In the genomic region with DNA sequence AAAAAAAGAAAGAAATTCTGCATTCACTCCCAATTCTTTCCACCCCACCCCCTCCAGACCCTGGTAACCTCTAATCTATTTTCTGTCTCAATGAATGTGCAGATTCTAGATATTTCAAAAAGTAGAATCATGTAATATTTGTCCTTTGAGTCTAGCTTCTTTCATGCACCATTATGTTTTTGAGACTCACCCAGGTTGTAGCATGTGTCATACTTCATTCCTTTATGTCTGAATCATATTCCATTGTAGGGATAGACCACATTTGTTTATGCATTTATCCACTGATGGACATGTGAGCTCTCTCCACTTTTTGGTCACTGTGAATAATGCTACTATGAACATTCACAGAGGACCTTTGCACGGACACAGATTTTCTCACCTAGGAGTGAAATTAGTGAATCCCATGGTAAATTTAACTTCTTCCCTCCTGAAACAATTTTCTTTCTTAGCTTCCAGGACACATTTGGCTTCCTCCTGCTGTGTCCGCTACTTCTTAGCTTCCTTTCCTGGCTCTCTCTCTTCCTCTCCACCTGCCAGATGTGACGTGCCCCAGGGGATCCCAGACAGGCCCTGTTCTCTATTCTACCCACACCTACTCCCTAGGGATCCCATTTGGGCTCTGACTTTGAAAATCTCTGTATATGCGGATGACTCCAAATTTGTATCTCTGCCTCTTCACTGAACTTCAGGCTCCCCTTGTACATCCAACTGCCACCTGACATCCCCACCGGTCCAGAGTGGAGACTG, we compare ENCODE assay signal across 10 cellular contexts. TPM values are rescaled to one million over a fixed set of nuclear protein-coding genes. Genes with fewer than 3 reads are reported as not detected.
DNase-seq lines count a peak whose midpoint lies in the region; ATAC-seq lines count a peak whose summit lies in the region.
"Had no signal": no experiment of that assay in that cellular context is flagged by ENCODE, and none has a peak within 500 bp of the region (broad histone marks: within the 10 kb centered on the region; RNA-seq: fewer than 3 reads in every experiment).

No MANE protein-coding gene starts in this region.

- H3K36me3 ChIP-seq in ACC112 (ENCODE audit: insufficient read depth, low read length) (no peaks in the 10 kb centered on the region), adipocyte (ENCODE audit: control insufficient read depth, insufficient read depth, low read length, severe bottlenecking) (no peaks in the 10 kb centered on the region)

- H3K27ac ChIP-seq in ACC112 (ENCODE audit: low read depth, low read length) = peak overlapping the region; percentile 21; the same call in 1 of the 2 replicates

- H3K4me3 ChIP-seq in ACC112 (ENCODE audit: low read depth, low read length) (no peak overlapping the region), adipocyte (ENCODE audit: low read length) (peak overlapping the region; percentile 0)

- no peaks in the 10 kb centered on the region for H3K79me2 ChIP-seq in ACC112 (ENCODE audit: control insufficient read depth, insufficient read depth, low read length, unreplicated experiment)

- ATAC-seq in HG02840 (IDR thresholded peaks at IDR 0.05; ENCODE audit: low FRiP score, unreplicated experiment) = no peak
- ATAC-seq in GM18870 (IDR thresholded peaks at IDR 0.05; ENCODE audit: unreplicated experiment) = no peak
- ATAC-seq: natural killer cell had no signal

- H3K4me1 ChIP-seq in ACC112 (ENCODE audit: control insufficient read depth, insufficient read depth, low read length, unreplicated experiment) = peaks cover 7% of the 10 kb centered on the region
- peaks cover 20% of the 10 kb centered on the region for H3K4me1 ChIP-seq in adipocyte (ENCODE audit: control insufficient read depth, insufficient read depth, low read length)

- H2AFZ ChIP-seq in ACC112 (ENCODE audit: low read length, unreplicated experiment) = no peak overlapping the region

- DNase-seq in HT-29 (ENCODE audit: low spot score) (peak; percentile 29), adipocyte (ENCODE audit: low read depth) (peak; percentile 84), iris pigment epithelial cell (ENCODE audit: low read depth) (peak; percentile 89), inferior parietal cortex (ENCODE audit: extremely low spot score) (no peak), NCI-H2107 treated with DMSO at 0.1 percent for 48 hours (lab: John Stamatoyannopoulos, UW; ENCODE audit: unreplicated experiment) (no peak)
- DNase-seq: erythroblast, natural killer cell had no signal

- peaks cover 15% of the 10 kb centered on the region for H3K9me3 ChIP-seq in adipocyte (ENCODE audit: control insufficient read depth, low read length)

- H3K27me3 ChIP-seq in ACC112 (ENCODE audit: insufficient read depth, low read length) (peaks cover 4% of the 10 kb centered on the region; the same call in 1 of the 2 replicates), adipocyte (replicated peaks; ENCODE audit: control insufficient read depth, insufficient read depth, low read length) (peaks cover 16% of the 10 kb centered on the region)

- no peak overlapping the region for H3K9ac ChIP-seq in adipocyte (ENCODE audit: low read length)

RNA-seq across cellular contexts. Expression of gene ARFGEF2, which starts 24.0 kb away (rescaled TPM):
- 31.3 and 31.8 TPM in 2 replicates for total RNA-seq in HT-29 (2014; rRNA removed; shearing (Covaris generic))

Comparison
In these comparisons a context has a peak if more than half of its experiments do, and no peak if none do; other contexts are left out.
1. DNase-seq: peak in HT-29 (single experiment), adipocyte (single experiment) and iris pigment epithelial cell (single experiment); none in inferior parietal cortex (single experiment) and NCI-H2107 treated with DMSO at 0.1 percent for 48 hours (single experiment).